In the genomic region with DNA sequence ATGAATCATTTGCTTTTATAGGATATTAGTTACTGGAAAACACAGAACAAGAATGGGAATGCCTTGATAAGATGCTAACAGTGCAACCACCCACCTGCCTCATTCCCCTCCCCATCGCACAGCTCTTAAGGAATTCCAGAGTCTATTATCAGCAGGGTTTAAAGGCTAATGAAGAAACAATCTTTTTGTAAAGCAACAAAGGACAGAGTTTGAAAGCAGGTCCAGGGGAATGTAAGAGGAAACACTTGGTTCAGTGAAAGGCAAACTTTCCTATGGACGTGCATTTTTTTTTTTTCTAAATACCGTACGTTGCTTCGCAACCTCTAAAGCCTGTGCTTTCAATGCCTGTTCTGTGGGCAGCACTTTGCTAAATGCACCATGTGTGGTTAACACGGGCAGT, we compare ENCODE assay signal across 34 cellular contexts.
"Had no signal": no experiment of that assay in that cellular context is flagged by ENCODE, and none has a peak within 500 bp of the region (broad histone marks: within the 10 kb centered on the region; RNA-seq: fewer than 3 reads in every experiment).

No MANE protein-coding gene starts in this region.

- H3K27me3 ChIP-seq: MG63 had no signal

- H3K9me3 ChIP-seq: MG63 had no signal

- H3K4me2 ChIP-seq: KMS-11 had no signal

- H3K4me3 ChIP-seq: MG63 had no signal

- H3K27ac ChIP-seq: KMS-11 had no signal

- H3K36me3 ChIP-seq: MG63 had no signal

- DNase-seq: Karpas-422, Kasumi-1, MM.1S, MV-4-11, NCI-H1048, NCI-H1092, NCI-H1092 treated with DMSO at 0.1 percent for 48 hours, NCI-H1105, NCI-H1105 treated with DMSO at 0.1 percent for 48 hours, NCI-H1417, NCI-H1417 treated with DMSO at 0.1 percent for 48 hours, NCI-H1436, NCI-H1436 treated with DMSO at 0.1 percent for 48 hours, NCI-H146, NCI-H1694, NCI-H1694 treated with DMSO at 0.1 percent for 48 hours, NCI-H187, NCI-H187 treated with DMSO at 0.1 percent for 48 hours, NCI-H1930, NCI-H2029, NCI-H2029 treated with DMSO at 0.1 percent for 48 hours, NCI-H2081, NCI-H2081 treated with DMSO at 0.1 percent for 48 hours, NCI-H2107, NCI-H2171, NCI-H2171 treated with DMSO at 0.1 percent for 48 hours, NCI-H2227 treated with DMSO at 0.1 percent for 48 hours, NCI-H226, NCI-H345, NCI-H446, NCI-H446 treated with DMSO at 0.1 percent for 48 hours, NCI-H510A had no signal

- H3K9ac ChIP-seq: KMS-11 had no signal
